In genomic region chr15:63856711-63857458, GRCh38 we compare ENCODE assay signal across 14 cellular contexts. TPM values are rescaled to one million over a fixed set of nuclear protein-coding genes. Genes with fewer than 3 reads are reported as not detected.
DNase-seq lines count a peak whose midpoint lies in the region; ATAC-seq and TF ChIP-seq lines count a peak whose summit lies in the region.
"Had no signal": no experiment of that assay in that cellular context is flagged by ENCODE, and none has a peak within 500 bp of the region (broad histone marks: within the 10 kb centered on the region; RNA-seq: fewer than 3 reads in every experiment).

No MANE protein-coding gene starts in this region.

- H3K27me3 ChIP-seq in rectal smooth muscle tissue (ENCODE audit: control insufficient read depth, insufficient read depth, low read length) (no peaks in the 10 kb centered on the region), MM.1S (replicated peaks; ENCODE audit: insufficient read depth, low read length) (no peaks in the 10 kb centered on the region)
- H3K27me3 ChIP-seq: adrenal gland, tibial artery had no signal

- no peak overlapping the region for H3K4me2 ChIP-seq in MM.1S (ENCODE audit: low read depth, low read length)

- ATAC-seq in SK-N-SH treated with all-trans-retinoic acid at 6 μM for 48 hours: peak; percentile 71
- ATAC-seq: Panc1 had no signal

- no peaks in the 10 kb centered on the region for H3K36me3 Mint-ChIP-seq in activated T-cell treated with anti-CD3 and anti-CD28 coated beads, Interleukin-2, amount 50 U/mL, for 24 hours (ENCODE audit: low read depth)
- no peaks in the 10 kb centered on the region for H3K36me3 Mint-ChIP-seq in activated T-helper 1 cell treated with anti-CD3 and anti-CD28 coated beads, Interleukin-12 subunit alpha, Interleukin-12 subunit beta, Interleukin-2, Interleukin-4 antibody, amounts not matched to agents 30 ng/mL and 10 ng/mL and 1 ng/mL, durations not matched to agents 14 hours and 24 hours and 36 hours (ENCODE audit: low read depth)

- H3K9me3 Mint-ChIP-seq in activated T-cell treated with anti-CD3 and anti-CD28 coated beads, Interleukin-2, amount 50 U/mL, for 24 hours: no peaks in the 10 kb centered on the region
- no peaks in the 10 kb centered on the region for H3K9me3 Mint-ChIP-seq in activated T-helper 1 cell treated with anti-CD3 and anti-CD28 coated beads, Interleukin-12 subunit alpha, Interleukin-12 subunit beta, Interleukin-2, Interleukin-4 antibody, amounts not matched to agents 30 ng/mL and 10 ng/mL and 1 ng/mL, durations not matched to agents 14 hours and 24 hours and 36 hours

- H3K36me3 ChIP-seq in rectal smooth muscle tissue (ENCODE audit: control insufficient read depth, insufficient read depth, low read length) (no peaks in the 10 kb centered on the region), MM.1S (replicated peaks; ENCODE audit: insufficient read depth, low read length) (no peaks in the 10 kb centered on the region)
- H3K36me3 ChIP-seq: adrenal gland, tibial artery had no signal

- H3F3A ChIP-seq in MM.1S (ENCODE audit: insufficient read depth, low read length): no peaks in the 10 kb centered on the region

- no peaks in the 10 kb centered on the region for H4K20me1 ChIP-seq in MM.1S (ENCODE audit: insufficient read depth, low read length)

- H3K4me1 Mint-ChIP-seq in activated T-cell treated with anti-CD3 and anti-CD28 coated beads, Interleukin-2, amount 50 U/mL, for 24 hours (ENCODE audit: low read depth): peaks cover 54% of the 10 kb centered on the region
- H3K4me1 Mint-ChIP-seq in activated T-helper 1 cell treated with anti-CD3 and anti-CD28 coated beads, Interleukin-12 subunit alpha, Interleukin-12 subunit beta, Interleukin-2, Interleukin-4 antibody, amounts not matched to agents 30 ng/mL and 10 ng/mL and 1 ng/mL, durations not matched to agents 14 hours and 24 hours and 36 hours (ENCODE audit: low read depth): peaks cover 40% of the 10 kb centered on the region

- H2AFZ ChIP-seq in MM.1S (ENCODE audit: low read length): no peak overlapping the region

- intact Hi-C loops in activated T-helper 1 cell treated with anti-CD3 and anti-CD28 coated beads, Interleukin-12 subunit alpha, Interleukin-12 subunit beta, Interleukin-2, Interleukin-4 antibody, amounts not matched to agents 30 ng/mL and 10 ng/mL and 1 ng/mL, durations not matched to agents 14 hours and 24 hours and 36 hours (cut with micrococcal nuclease): no loop called here

- no peak for DNase-seq in activated T-cell treated with anti-CD3 and anti-CD28 coated beads, Interleukin-2, amount 50 U/mL, for 24 hours
- DNase-seq in activated T-cell treated with anti-CD3 and anti-CD28 coated beads for 4 hours: no peak
- DNase-seq in fibroblast of the aortic adventitia (ENCODE audit: low read depth): peak; percentile 61
- DNase-seq in MM.1S: no peak
- no peak for DNase-seq in NCI-H2107 (lab: John Stamatoyannopoulos, UW)
- DNase-seq in activated T-helper 1 cell treated with anti-CD3 and anti-CD28 coated beads, Interleukin-12 subunit alpha, Interleukin-12 subunit beta, Interleukin-2, Interleukin-4 antibody, amounts not matched to agents 30 ng/mL and 10 ng/mL and 1 ng/mL, durations not matched to agents 14 hours and 24 hours and 36 hours (ENCODE audit: low spot score): no peak
- DNase-seq: activated CD8-positive, alpha-beta memory T cell treated with anti-CD3 and anti-CD28 coated beads for 24 hours; adrenal gland; KG1; tibial artery had no signal

- no peaks in the 10 kb centered on the region for H3K9me2 ChIP-seq in MM.1S (replicated peaks; ENCODE audit: insufficient read depth, low read length)

- H3K27ac ChIP-seq in rectal smooth muscle tissue (ENCODE audit: low read depth, low read length): peak overlapping the region; percentile 61
- H3K27ac ChIP-seq in MM.1S (ENCODE audit: low read length): no peak overlapping the region
- H3K27ac ChIP-seq: adrenal gland, tibial artery had no signal

- H3K4me3 ChIP-seq in fibroblast of the aortic adventitia (ENCODE audit: low read depth, low read length) (no peak overlapping the region), rectal smooth muscle tissue (ENCODE audit: low read length) (no peak overlapping the region), MM.1S (ENCODE audit: low read length) (no peak overlapping the region)
- H3K4me3 ChIP-seq: adrenal gland, skin epidermis, tibial artery had no signal

- no peaks in the 10 kb centered on the region for H3K79me2 ChIP-seq in MM.1S (ENCODE audit: low read length)

- H3K27me3 Mint-ChIP-seq in activated T-cell treated with anti-CD3 and anti-CD28 coated beads, Interleukin-2, amount 50 U/mL, for 24 hours: no peaks in the 10 kb centered on the region
- H3K27me3 Mint-ChIP-seq in activated T-helper 1 cell treated with anti-CD3 and anti-CD28 coated beads, Interleukin-12 subunit alpha, Interleukin-12 subunit beta, Interleukin-2, Interleukin-4 antibody, amounts not matched to agents 30 ng/mL and 10 ng/mL and 1 ng/mL, durations not matched to agents 14 hours and 24 hours and 36 hours (ENCODE audit: insufficient read depth): no peaks in the 10 kb centered on the region

- H3K9ac ChIP-seq in rectal smooth muscle tissue (ENCODE audit: low read length): no peak overlapping the region
- H3K9ac ChIP-seq in MM.1S (ENCODE audit: low read length): no peak overlapping the region

- no peak for TF ChIP-seq CTCF in fibroblast of the aortic adventitia (IDR thresholded peaks at IDR 0.05; ENCODE audit: insufficient read depth, low read length)
- no peak for TF ChIP-seq CTCF in MM.1S (IDR thresholded peaks at IDR 0.05; ENCODE audit: low read length)

- peaks cover 13% of the 10 kb centered on the region for H3K4me1 ChIP-seq in rectal smooth muscle tissue (ENCODE audit: control insufficient read depth, insufficient read depth, low read length)
- H3K4me1 ChIP-seq in MM.1S (ENCODE audit: low read length): no peaks in the 10 kb centered on the region
- H3K4me1 ChIP-seq: adrenal gland had no signal

- no peak overlapping the region for H3K4me3 Mint-ChIP-seq in activated T-cell treated with anti-CD3 and anti-CD28 coated beads, Interleukin-2, amount 50 U/mL, for 24 hours
- H3K4me3 Mint-ChIP-seq in activated T-helper 1 cell treated with anti-CD3 and anti-CD28 coated beads, Interleukin-12 subunit alpha, Interleukin-12 subunit beta, Interleukin-2, Interleukin-4 antibody, amounts not matched to agents 30 ng/mL and 10 ng/mL and 1 ng/mL, durations not matched to agents 14 hours and 24 hours and 36 hours: no peak overlapping the region

- no peaks in the 10 kb centered on the region for H3K9me3 ChIP-seq in MM.1S (replicated peaks; ENCODE audit: insufficient read depth, low read length)
- H3K9me3 ChIP-seq: adrenal gland, tibial artery had no signal

- H3K27ac Mint-ChIP-seq in activated T-cell treated with anti-CD3 and anti-CD28 coated beads, Interleukin-2, amount 50 U/mL, for 24 hours: peak overlapping the region; percentile 60
- no peak overlapping the region for H3K27ac Mint-ChIP-seq in activated T-helper 1 cell treated with anti-CD3 and anti-CD28 coated beads, Interleukin-12 subunit alpha, Interleukin-12 subunit beta, Interleukin-2, Interleukin-4 antibody, amounts not matched to agents 30 ng/mL and 10 ng/mL and 1 ng/mL, durations not matched to agents 14 hours and 24 hours and 36 hours

TF ChIP-seq in SK-N-SH treated with all-trans-retinoic acid at 6 μM for 48 hours, 23 proteins besides CTCF, POLR2A, EP300 and RAD21 (continues in another document):
- TF ChIP-seq SNAI2 (CRISPR knock-in tag; IDR thresholded peaks at IDR 0.05) (no peak), ZFP30 (CRISPR knock-in tag; IDR thresholded peaks at IDR 0.05) (no peak), ISL1 (CRISPR knock-in tag; IDR thresholded peaks at IDR 0.05) (no peak), PATZ1 (CRISPR knock-in tag; IDR thresholded peaks at IDR 0.05; ENCODE audit: borderline replicate concordance) (no peak), TCF4 (CRISPR knock-in tag; IDR thresholded peaks at IDR 0.05; ENCODE audit: borderline replicate concordance) (no peak), TSHZ2 (CRISPR knock-in tag; IDR thresholded peaks at IDR 0.05) (no peak)

RNA-seq across cellular contexts. Expression of gene HERC1, which starts 23.1 kb away (rescaled TPM):
- 69.9 and 99.8 TPM in 2 replicates for total RNA-seq in fibroblast of the aortic adventitia (ENCODE audit: low replicate concordance)
- total RNA-seq in activated T-helper 1 cell treated with anti-CD3 and anti-CD28 coated beads, Interleukin-12 subunit alpha, Interleukin-12 subunit beta, Interleukin-2, Interleukin-4 antibody, amounts not matched to agents 30 ng/mL and 10 ng/mL and 1 ng/mL, durations not matched to agents 14 hours and 24 hours and 36 hours: 67.5 and 76.8 TPM in 2 replicates
